Comparison of ENCODE assay signal across 12 cellular contexts in genomic region chr17:73226556-73227172, GRCh38. TPM values are rescaled to one million over a fixed set of nuclear protein-coding genes. Genes with fewer than 3 reads are reported as not detected.
DNase-seq lines count a peak whose midpoint lies in the region; ATAC-seq and TF ChIP-seq lines count a peak whose summit lies in the region.
"Had no signal": no experiment of that assay in that cellular context is flagged by ENCODE, and none has a peak within 500 bp of the region (broad histone marks: within the 10 kb centered on the region; RNA-seq: fewer than 3 reads in every experiment).

No MANE protein-coding gene starts in this region.

- no peak for DNase-seq in left ventricle myocardium inferior
- DNase-seq in heart left ventricle: no peak
- DNase-seq in fibroblast of villous mesenchyme (ENCODE audit: low read depth): peak; percentile 42
- DNase-seq in erythroblast (lab: John Stamatoyannopoulos, UW): no peak
- DNase-seq in NCI-H1930 (lab: John Stamatoyannopoulos, UW): no peak
- no peak for DNase-seq in CD1c-positive myeloid dendritic cell (ENCODE audit: extremely low spot score)
- DNase-seq: Right ventricle myocardium superior had no signal

- H3K27me3 ChIP-seq in left ventricle myocardium inferior (ENCODE audit: low read depth) (no peaks in the 10 kb centered on the region), heart left ventricle (no peaks in the 10 kb centered on the region)
- H3K27me3 ChIP-seq: BLaER1, cardiac muscle cell had no signal

- no peak for TF ChIP-seq CTCF in left ventricle myocardium inferior (IDR thresholded peaks at IDR 0.05; ENCODE audit: borderline replicate concordance)
- no peak for TF ChIP-seq CTCF in heart left ventricle (IDR thresholded peaks at IDR 0.05)
- TF ChIP-seq CTCF in WI38 (IDR thresholded peaks at IDR 0.05; ENCODE audit: low read depth, low read length): no peak
- no peak for TF ChIP-seq CTCF in fibroblast of villous mesenchyme (IDR thresholded peaks at IDR 0.05; ENCODE audit: insufficient read depth, low read depth, low read length)

- H3K36me3 ChIP-seq in left ventricle myocardium inferior: peaks cover 5% of the 10 kb centered on the region
- H3K36me3 ChIP-seq in heart left ventricle: peaks cover 0 to 9% (median 3%) of the 10 kb centered on the region in 9 donors
- H3K36me3 ChIP-seq: cardiac muscle cell had no signal

- H3K9me3 ChIP-seq in left ventricle myocardium inferior (replicated peaks): no peaks in the 10 kb centered on the region
- H3K9me3 ChIP-seq in heart left ventricle: no peaks in the 10 kb centered on the region
- H3K9me3 ChIP-seq: BLaER1 had no signal

- ATAC-seq in heart left ventricle: no peak
- no peak for ATAC-seq in HG02884 (IDR thresholded peaks at IDR 0.05; ENCODE audit: unreplicated experiment)

- H3K4me3 ChIP-seq in left ventricle myocardium inferior: no peak overlapping the region
- H3K4me3 ChIP-seq in heart left ventricle: no peak overlapping the region
- H3K4me3 ChIP-seq in WI38 (ENCODE audit: low read depth, low read length): peak overlapping the region; percentile 17; the same call in 1 of the 2 replicates
- peak overlapping the region; percentile 6 for H3K4me3 ChIP-seq in fibroblast of villous mesenchyme (ENCODE audit: low read depth, low read length)
- H3K4me3 ChIP-seq: BLaER1, cardiac muscle cell had no signal

- WGBS in heart left ventricle, 4 donors: 80 to 87% (median 83%) methylated on average over 3 of the region's 3 CpGs

- peaks cover 68% of the 10 kb centered on the region for H3K4me1 ChIP-seq in left ventricle myocardium inferior
- H3K4me1 ChIP-seq in heart left ventricle: peaks cover 5 to 61% (median 44%) of the 10 kb centered on the region in 12 donors

- intact Hi-C loops in left ventricle myocardium inferior (cut with micrococcal nuclease): no loop called here
- intact Hi-C loops in heart left ventricle (cut with DNase I): no loop called here

- TF ChIP-seq POLR2A in heart left ventricle (IDR thresholded peaks at IDR 0.05) (no peak), erythroblast (IDR thresholded peaks at IDR 0.05; ENCODE audit: low read length) (no peak)

- peak overlapping the region; percentile 67 for H3K27ac ChIP-seq in left ventricle myocardium inferior (replicated peaks)
- peak overlapping the region in 1 of 12 donors; percentile 68 for H3K27ac ChIP-seq in heart left ventricle
- H3K27ac ChIP-seq: BLaER1, cardiac muscle cell had no signal

RNA-seq across cellular contexts. Expression of gene COG1, which starts 33.8 kb away (rescaled TPM):
- total RNA-seq in left ventricle myocardium inferior (44.7 TPM), heart left ventricle (10 to 100 TPM; 38.4 to 65.6 (median 55.1) TPM), fibroblast of villous mesenchyme (25.9 and 26.7 TPM in 2 replicates)
- 10 to 100 TPM; 20.2 to 78.7 TPM for polyA plus RNA-seq in heart left ventricle

RNA-seq across cellular contexts. Expression of gene CPSF4L, which starts 35.0 kb away (rescaled TPM):
- total RNA-seq in left ventricle myocardium inferior (not detected), heart left ventricle (not detected), fibroblast of villous mesenchyme (not detected in 2 replicates)
- not detected for polyA plus RNA-seq in heart left ventricle
- total RNA-seq: activated CD8-positive, alpha-beta memory T cell treated with anti-CD3 and anti-CD28 coated beads for 36 hours; cardiac muscle cell; Right ventricle myocardium superior had no signal
- polyA plus RNA-seq: cardiac muscle cell had no signal

Comparison
In these comparisons a context has a peak if more than half of its experiments do, and no peak if none do; other contexts are left out.
1. H3K4me3 ChIP-seq: peak in WI38 (single experiment) and fibroblast of villous mesenchyme (single experiment); none in left ventricle myocardium inferior (single experiment) and heart left ventricle (0 of 12).